Comparison of ENCODE assay signal across 1 cellular context in genomic region chr11:74748211-74749126, GRCh38.
TF ChIP-seq lines count a peak whose summit lies in the region.

A gene with protein sequence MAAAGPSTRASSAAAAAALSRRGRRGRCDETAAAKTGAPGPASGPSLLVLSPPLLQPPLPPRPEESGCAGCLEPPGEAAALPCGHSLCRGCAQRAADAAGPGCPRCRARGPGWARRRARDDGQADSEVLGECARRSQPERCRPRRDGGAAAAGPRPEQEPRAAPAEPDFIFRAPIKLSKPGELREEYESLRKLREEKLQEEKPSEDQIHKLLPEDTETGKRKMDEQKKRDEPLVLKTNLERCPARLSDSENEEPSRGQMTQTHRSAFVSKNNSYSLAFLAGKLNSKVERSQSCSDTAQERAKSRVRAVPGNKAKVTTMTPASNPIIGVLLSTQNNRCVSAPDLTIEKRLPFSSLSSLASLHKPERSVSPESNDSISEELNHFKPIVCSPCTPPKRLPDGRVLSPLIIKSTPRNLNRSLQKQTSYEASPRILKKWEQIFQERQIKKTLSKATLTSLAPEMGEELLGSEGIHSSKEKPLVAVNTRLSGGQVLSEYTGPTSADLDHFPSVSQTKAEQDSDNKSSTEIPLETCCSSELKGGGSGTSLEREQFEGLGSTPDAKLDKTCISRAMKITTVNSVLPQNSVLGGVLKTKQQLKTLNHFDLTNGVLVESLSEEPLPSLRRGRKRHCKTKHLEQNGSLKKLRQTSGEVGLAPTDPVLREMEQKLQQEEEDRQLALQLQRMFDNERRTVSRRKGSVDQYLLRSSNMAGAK (plus strand): TSS chr11:74748849. CDS start chr11:74748881, 32 bp downstream.

TF ChIP-seq in K562, 482 proteins besides CTCF, POLR2A, EP300 and RAD21 (continued from another document and continues in another):
- TF ChIP-seq RNF219 (CRISPR knock-in tag; IDR thresholded peaks at IDR 0.05) (no peak), NFRKB (IDR thresholded peaks at IDR 0.05; ENCODE audit: low read depth) (peak; percentile 82), ZNF408 (CRISPR knock-in tag; IDR thresholded peaks at IDR 0.05; ENCODE audit: low read depth) (no peak), NFE2L1 (tag; IDR thresholded peaks at IDR 0.05; ENCODE audit: borderline replicate concordance, low read depth) (no peak), ZNF175 (CRISPR knock-in tag; IDR thresholded peaks at IDR 0.05; ENCODE audit: low read depth) (no peak), PHF20 (IDR thresholded peaks at IDR 0.05; ENCODE audit: partially characterized antibody) (peak; percentile 55), MTA1 (IDR thresholded peaks at IDR 0.05; ENCODE audit: borderline replicate concordance) (no peak), ZNF431 (CRISPR knock-in tag; IDR thresholded peaks at IDR 0.05) (no peak), CHCHD3 (CRISPR knock-in tag; IDR thresholded peaks at IDR 0.05) (0 out of 2 replicates have a peak, but pooled peaks have one; percentile 54), MYC (IDR thresholded peaks at IDR 0.05; ENCODE audit: low read depth, low read length) (no peak), MYC (CRISPR knock-in tag; IDR thresholded peaks at IDR 0.05; ENCODE audit: borderline replicate concordance, low read depth) (no peak), TSHZ1 (CRISPR knock-in tag; IDR thresholded peaks at IDR 0.05) (no peak), PYGO2 (tag; IDR thresholded peaks at IDR 0.05) (no peak), NRF1 (conservative IDR thresholded peaks at IDR 0.05 in 1 of 2, IDR thresholded peaks at IDR 0.05 in 1 of 2) (peak; percentile 36 to 44; a peak in 2 of 4 replicates), ATF2 (CRISPR knock-in tag; IDR thresholded peaks at IDR 0.05) (no peak), NCOR1 (IDR thresholded peaks at IDR 0.05) (no peak), ADNP (tag; IDR thresholded peaks at IDR 0.05) (no peak), TCF3 (CRISPR knock-in tag; IDR thresholded peaks at IDR 0.05) (no peak), TGIF2 (CRISPR knock-in tag; IDR thresholded peaks at IDR 0.05) (no peak), HNRNPLL (IDR thresholded peaks at IDR 0.05; ENCODE audit: low read depth, low read length, poor library complexity, severe bottlenecking) (no peak), POLR2B (IDR thresholded peaks at IDR 0.05; ENCODE audit: low read depth, partially characterized antibody) (peak; percentile 59), TCFL5 (CRISPR knock-in tag; conservative IDR thresholded peaks at IDR 0.05) (no peak), TAF15 (IDR thresholded peaks at IDR 0.05; ENCODE audit: low read depth, low read length) (no peak), PTTG1 (tag; IDR thresholded peaks at IDR 0.05; ENCODE audit: low read depth) (no peak), XRCC3 (IDR thresholded peaks at IDR 0.05) (no peak), ZNF311 (CRISPR knock-in tag; IDR thresholded peaks at IDR 0.05) (no peak), FOXJ3 (CRISPR knock-in tag; IDR thresholded peaks at IDR 0.05) (no peak), CBX3 (IDR thresholded peaks at IDR 0.05; ENCODE audit: borderline replicate concordance in 1 of 2, low read length in 2 of 2) (no peak), RREB1 (CRISPR knock-in tag; IDR thresholded peaks at IDR 0.05) (0 out of 2 replicates have a peak, but pooled peaks have one; percentile 30), PHF8 (IDR thresholded peaks at IDR 0.05; ENCODE audit: borderline replicate concordance, low read length) (peak; percentile 82), GTF2F1 (IDR thresholded peaks at IDR 0.05; ENCODE audit: low read depth, low read length) (peak; percentile 33; the same call in 1 of the 2 replicates), NCOA4 (IDR thresholded peaks at IDR 0.05; ENCODE audit: partially characterized antibody) (no peak), ZNF830 (CRISPR knock-in tag; IDR thresholded peaks at IDR 0.05) (no peak), ZNF239 (CRISPR knock-in tag; IDR thresholded peaks at IDR 0.05) (no peak), MAFF (IDR thresholded peaks at IDR 0.05; ENCODE audit: low read length) (no peak), MEF2D (tag; conservative IDR thresholded peaks at IDR 0.05; ENCODE audit: low read depth) (no peak), FOXJ2 (tag; IDR thresholded peaks at IDR 0.05) (no peak), FOSL1 (tag; conservative IDR thresholded peaks at IDR 0.05) (no peak), EZH2 (IDR thresholded peaks at IDR 0.05; ENCODE audit: borderline replicate concordance, low read depth, low read length) (no peak)
- TF ChIP-seq, protein P1, sequence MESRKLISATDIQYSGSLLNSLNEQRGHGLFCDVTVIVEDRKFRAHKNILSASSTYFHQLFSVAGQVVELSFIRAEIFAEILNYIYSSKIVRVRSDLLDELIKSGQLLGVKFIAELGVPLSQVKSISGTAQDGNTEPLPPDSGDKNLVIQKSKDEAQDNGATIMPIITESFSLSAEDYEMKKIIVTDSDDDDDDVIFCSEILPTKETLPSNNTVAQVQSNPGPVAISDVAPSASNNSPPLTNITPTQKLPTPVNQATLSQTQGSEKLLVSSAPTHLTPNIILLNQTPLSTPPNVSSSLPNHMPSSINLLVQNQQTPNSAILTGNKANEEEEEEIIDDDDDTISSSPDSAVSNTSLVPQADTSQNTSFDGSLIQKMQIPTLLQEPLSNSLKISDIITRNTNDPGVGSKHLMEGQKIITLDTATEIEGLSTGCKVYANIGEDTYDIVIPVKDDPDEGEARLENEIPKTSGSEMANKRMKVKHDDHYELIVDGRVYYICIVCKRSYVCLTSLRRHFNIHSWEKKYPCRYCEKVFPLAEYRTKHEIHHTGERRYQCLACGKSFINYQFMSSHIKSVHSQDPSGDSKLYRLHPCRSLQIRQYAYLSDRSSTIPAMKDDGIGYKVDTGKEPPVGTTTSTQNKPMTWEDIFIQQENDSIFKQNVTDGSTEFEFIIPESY (CRISPR knock-in tag; IDR thresholded peaks at IDR 0.05), result no peak
- TF ChIP-seq, protein P2, sequence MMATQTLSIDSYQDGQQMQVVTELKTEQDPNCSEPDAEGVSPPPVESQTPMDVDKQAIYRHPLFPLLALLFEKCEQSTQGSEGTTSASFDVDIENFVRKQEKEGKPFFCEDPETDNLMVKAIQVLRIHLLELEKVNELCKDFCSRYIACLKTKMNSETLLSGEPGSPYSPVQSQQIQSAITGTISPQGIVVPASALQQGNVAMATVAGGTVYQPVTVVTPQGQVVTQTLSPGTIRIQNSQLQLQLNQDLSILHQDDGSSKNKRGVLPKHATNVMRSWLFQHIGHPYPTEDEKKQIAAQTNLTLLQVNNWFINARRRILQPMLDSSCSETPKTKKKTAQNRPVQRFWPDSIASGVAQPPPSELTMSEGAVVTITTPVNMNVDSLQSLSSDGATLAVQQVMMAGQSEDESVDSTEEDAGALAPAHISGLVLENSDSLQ (IDR thresholded peaks at IDR 0.05), result 0 out of 2 replicates have a peak, but pooled peaks have one; percentile 14
- TF ChIP-seq, protein P3, sequence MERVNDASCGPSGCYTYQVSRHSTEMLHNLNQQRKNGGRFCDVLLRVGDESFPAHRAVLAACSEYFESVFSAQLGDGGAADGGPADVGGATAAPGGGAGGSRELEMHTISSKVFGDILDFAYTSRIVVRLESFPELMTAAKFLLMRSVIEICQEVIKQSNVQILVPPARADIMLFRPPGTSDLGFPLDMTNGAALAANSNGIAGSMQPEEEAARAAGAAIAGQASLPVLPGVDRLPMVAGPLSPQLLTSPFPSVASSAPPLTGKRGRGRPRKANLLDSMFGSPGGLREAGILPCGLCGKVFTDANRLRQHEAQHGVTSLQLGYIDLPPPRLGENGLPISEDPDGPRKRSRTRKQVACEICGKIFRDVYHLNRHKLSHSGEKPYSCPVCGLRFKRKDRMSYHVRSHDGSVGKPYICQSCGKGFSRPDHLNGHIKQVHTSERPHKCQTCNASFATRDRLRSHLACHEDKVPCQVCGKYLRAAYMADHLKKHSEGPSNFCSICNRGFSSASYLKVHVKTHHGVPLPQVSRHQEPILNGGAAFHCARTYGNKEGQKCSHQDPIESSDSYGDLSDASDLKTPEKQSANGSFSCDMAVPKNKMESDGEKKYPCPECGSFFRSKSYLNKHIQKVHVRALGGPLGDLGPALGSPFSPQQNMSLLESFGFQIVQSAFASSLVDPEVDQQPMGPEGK (CRISPR knock-in tag; IDR thresholded peaks at IDR 0.05; ENCODE audit: borderline replicate concordance), result no peak
- TF ChIP-seq, protein P4, sequence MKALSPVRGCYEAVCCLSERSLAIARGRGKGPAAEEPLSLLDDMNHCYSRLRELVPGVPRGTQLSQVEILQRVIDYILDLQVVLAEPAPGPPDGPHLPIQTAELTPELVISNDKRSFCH (CRISPR knock-in tag; IDR thresholded peaks at IDR 0.05), result no peak
- TF ChIP-seq, protein P4 (tag; IDR thresholded peaks at IDR 0.05), result no peak
